ENCODE assay signal across 2 cellular contexts in genomic region chr14:95645016-95645996, GRCh38.
A peak's percentile ranks its signal among the peaks of the same experiment; 100 is the strongest.
TF ChIP-seq lines count a peak whose summit lies in the region.

No MANE protein-coding gene starts in this region.

TF ChIP-seq in GM12891, 5 proteins besides CTCF, POLR2A, EP300 and RAD21:
- TF ChIP-seq POU2F2 (IDR thresholded peaks at IDR 0.05; ENCODE audit: low read depth, low read length): no peak
- no peak for TF ChIP-seq SPI1 (IDR thresholded peaks at IDR 0.05; ENCODE audit: low read depth, low read length)
- TF ChIP-seq POLR2AphosphoS5 (IDR thresholded peaks at IDR 0.05; ENCODE audit: low read depth, low read length): no peak
- no peak for TF ChIP-seq PAX5 (IDR thresholded peaks at IDR 0.05; ENCODE audit: insufficient read depth, low read length, severe bottlenecking)
- no peak for TF ChIP-seq TAF1 (IDR thresholded peaks at IDR 0.05; ENCODE audit: low read depth, low read length)

TF ChIP-seq in GM12878, 131 proteins besides CTCF, POLR2A, EP300 and RAD21:
- TF ChIP-seq SMAD5 (IDR thresholded peaks at IDR 0.05; ENCODE audit: low read depth) (no peak), RB1 (IDR thresholded peaks at IDR 0.05; ENCODE audit: borderline replicate concordance) (no peak), MXI1 (IDR thresholded peaks at IDR 0.05; ENCODE audit: low read depth, low read length) (no peak), CHD2 (IDR thresholded peaks at IDR 0.05; ENCODE audit: borderline replicate concordance, low read depth, low read length) (no peak), NR2F1 (conservative IDR thresholded peaks at IDR 0.05) (peak; percentile 33; the same call in 1 of the 2 replicates), ZBTB40 (IDR thresholded peaks at IDR 0.05; ENCODE audit: borderline replicate concordance) (peak; percentile 88), SIX5 (IDR thresholded peaks at IDR 0.05; ENCODE audit: low read depth, low read length, severe bottlenecking) (no peak), POLR2AphosphoS2 (IDR thresholded peaks at IDR 0.05; ENCODE audit: low read depth, low read length) (no peak), SMARCA5 (IDR thresholded peaks at IDR 0.05) (no peak), CUX1 (IDR thresholded peaks at IDR 0.05; ENCODE audit: insufficient replicate concordance, low read depth, low read length) (no peak), IKZF1 (conservative IDR thresholded peaks at IDR 0.05) (no peak), ZBED1 (IDR thresholded peaks at IDR 0.05; ENCODE audit: borderline replicate concordance) (no peak), RUNX3 (IDR thresholded peaks at IDR 0.05; ENCODE audit: low read length) (peak; percentile 40; the same call in 1 of the 2 replicates), TBL1XR1 (IDR thresholded peaks at IDR 0.05; ENCODE audit: low read depth, low read length) (no peak), POLR2AphosphoS5 (IDR thresholded peaks at IDR 0.05; ENCODE audit: low read length) (no peak), MYC (IDR thresholded peaks at IDR 0.05; ENCODE audit: insufficient read depth, insufficient read length, insufficient replicate concordance, low read length, severe bottlenecking) (no peak), CEBPB (IDR thresholded peaks at IDR 0.05; ENCODE audit: borderline replicate concordance in 1 of 2, low read depth in 2 of 2, low read length in 2 of 2) (no peak), NRF1 (conservative IDR thresholded peaks at IDR 0.05; ENCODE audit: low read depth, low read length) (no peak), NKRF (conservative IDR thresholded peaks at IDR 0.05) (no peak), SUZ12 (IDR thresholded peaks at IDR 0.05; ENCODE audit: unreplicated experiment) (no peak), E4F1 (IDR thresholded peaks at IDR 0.05; ENCODE audit: borderline replicate concordance, partially characterized antibody) (no peak)
